ENCODE assay signal across 31 cellular contexts in the genomic region with DNA sequence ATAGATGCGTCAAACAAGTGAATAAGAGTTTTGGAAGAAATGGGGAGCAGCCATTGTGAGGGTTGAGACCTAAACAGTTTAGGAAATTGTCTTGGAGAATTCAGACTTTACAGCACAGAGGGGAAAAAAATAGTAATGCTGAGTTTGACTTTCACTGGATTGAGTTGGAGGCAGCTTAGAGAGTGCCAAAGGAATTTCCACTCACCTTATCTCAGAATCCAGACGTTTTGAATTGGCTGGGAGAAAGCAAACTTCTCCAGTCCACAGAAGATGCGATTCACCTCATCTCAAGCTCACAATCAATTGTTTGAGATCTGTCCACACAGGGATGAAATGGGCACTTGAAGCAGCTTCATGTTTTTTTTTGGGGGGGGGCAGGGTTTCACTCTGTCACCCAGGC.
"Had no signal": no experiment of that assay in that cellular context is flagged by ENCODE, and none has a peak within 500 bp of the region (broad histone marks: within the 10 kb centered on the region; RNA-seq: fewer than 3 reads in every experiment).

No MANE protein-coding gene starts in this region.

- H3K36me3 ChIP-seq: adrenal gland, ascending aorta, brain microvascular endothelial cell, breast epithelium, cardiac muscle cell had no signal

- ATAC-seq: activated naive CD4-positive, alpha-beta T cell treated with anti-CD3 and anti-CD28 coated beads, Interleukin-2, amount 50 U/mL, for 72 hours; activated naive CD8-positive, alpha-beta T cell treated with anti-CD3 and anti-CD28 coated beads, Interleukin-2, amount 50 U/mL, for 24 hours; activated T-cell treated with anti-CD3 and anti-CD28 coated beads, Interleukin-2, amount 50 U/mL, for 4 hours; activated T-cell treated with anti-CD3 and anti-CD28 coated beads, Interleukin-2, amount 50 U/mL, for 72 hours; activated T-helper 17 cell treated with anti-CD3 and anti-CD28 coated beads, Interleukin-2, amount 50 U/mL, for 72 hours; body of pancreas had no signal

- DNase-seq: activated effector memory CD4-positive, alpha-beta T cell treated with anti-CD3 and anti-CD28 coated beads, Interleukin-2, amount 50 U/mL, for 16 hours; activated effector memory CD4-positive, alpha-beta T cell treated with Interleukin-2 at 50 U/mL for 16 hours; activated gamma-delta T cell; activated gamma-delta T cell treated with Interleukin-2 at 50 U/mL for 16 hours; activated naive CD4-positive, alpha-beta T cell; activated naive CD4-positive, alpha-beta T cell treated with anti-CD3 and anti-CD28 coated beads for 36 hours; activated naive CD4-positive, alpha-beta T cell treated with anti-CD3 and anti-CD28 coated beads, Interleukin-2, amount 10 ng/mL, durations not matched to agents 7 days and 5 days; activated naive CD4-positive, alpha-beta T cell treated with anti-CD3 and anti-CD28 coated beads, Interleukin-2, amount 50 U/mL, for 16 hours; activated naive CD4-positive, alpha-beta T cell treated with Interleukin-2 at 50 U/mL for 16 hours; activated naive CD8-positive, alpha-beta T cell treated with anti-CD3 and anti-CD28 coated beads for 36 hours; activated naive CD8-positive, alpha-beta T cell treated with anti-CD3 and anti-CD28 coated beads, Interleukin-2, amount 10 ng/mL, durations not matched to agents 7 days and 5 days; activated naive CD8-positive, alpha-beta T cell treated with anti-CD3 and anti-CD28 coated beads, Interleukin-2, amount 50 U/mL, for 24 hours; activated T-cell treated with anti-CD3 and anti-CD28 coated beads, Interleukin-2, amount 50 U/mL, for 24 hours; activated T-cell treated with anti-CD3 and anti-CD28 coated beads, Interleukin-2, amount 50 U/mL, for 4 hours; activated T-cell treated with anti-CD3 and anti-CD28 coated beads, Interleukin-2, amount 50 U/mL, for 48 hours; activated T-cell treated with anti-CD3 and anti-CD28 coated beads, Interleukin-2, amount 50 U/mL, for 72 hours; adrenal gland; amniotic stem cell; amygdala; anterior cingulate cortex; aorta; body of pancreas; brain microvascular endothelial cell; caudate nucleus; central memory CD4-positive, alpha-beta T cell; cerebellar nuclear complex had no signal

- H3K9me3 ChIP-seq: adrenal gland, ascending aorta, body of pancreas, breast epithelium had no signal

- H3K4me1 ChIP-seq: adrenal gland, ascending aorta, body of pancreas, breast epithelium had no signal

- H3K4me3 ChIP-seq: adrenal gland, ascending aorta, body of pancreas, breast epithelium, cardiac muscle cell had no signal

- H3K27ac ChIP-seq: adrenal gland, ascending aorta, body of pancreas, brain microvascular endothelial cell, breast epithelium, cardiac muscle cell had no signal

- H3K27me3 ChIP-seq: adrenal gland, ascending aorta, body of pancreas, brain microvascular endothelial cell, breast epithelium, cardiac muscle cell had no signal
